In the genomic region with DNA sequence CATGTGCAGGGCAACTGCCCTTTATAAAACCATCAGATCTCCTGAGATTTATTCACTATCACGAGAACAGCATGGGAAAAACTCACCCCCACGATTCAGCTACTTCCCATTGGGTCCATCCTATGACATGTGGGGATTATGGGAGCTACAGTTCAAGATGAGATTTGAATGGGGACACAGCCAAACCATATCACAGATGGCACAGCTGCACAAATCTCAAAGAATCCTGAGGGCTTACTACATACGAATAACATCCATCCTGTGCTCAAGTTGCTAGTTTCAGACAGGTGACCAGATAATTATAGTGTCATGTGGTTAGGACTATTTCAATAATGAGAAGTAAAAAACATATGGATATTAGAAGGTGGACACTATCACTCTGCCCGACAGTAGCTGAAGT, we compare ENCODE assay signal across 17 cellular contexts.
"Had no signal": no experiment of that assay in that cellular context is flagged by ENCODE, and none has a peak within 500 bp of the region (broad histone marks: within the 10 kb centered on the region; RNA-seq: fewer than 3 reads in every experiment).

No MANE protein-coding gene starts in this region.

- DNase-seq: colonic mucosa; dermis blood vessel endothelial cell; erythroblast; heart left ventricle; hippocampal formation; mucosa of descending colon; psoas muscle; retina; stimulated activated CD4-positive, alpha-beta T cell treated with anti-CD3 and anti-CD28 coated beads, Interleukin-4, amount 100 ng/mL, for 1 hour; stimulated activated CD8-positive, alpha-beta memory T cell treated with anti-CD3 and anti-CD28 coated beads, Interleukin-4, amount 100 ng/mL, for 48 hours had no signal

- H3K9me3 ChIP-seq: colonic mucosa, heart left ventricle, mucosa of descending colon, psoas muscle, tibial nerve had no signal

- H3K4me2 ChIP-seq: smooth muscle cell had no signal

- H3K79me2 ChIP-seq: parathyroid adenoma had no signal

- H3K4me3 ChIP-seq: colonic mucosa, heart left ventricle, mucosa of descending colon, psoas muscle, smooth muscle cell, tibial nerve had no signal

- H2AFZ ChIP-seq: parathyroid adenoma had no signal

- H3K36me3 ChIP-seq: colonic mucosa, heart left ventricle, tibial nerve had no signal

- H3K27me3 ChIP-seq: colonic mucosa, heart left ventricle, tibial nerve had no signal

- ATAC-seq: heart left ventricle; left lobe of liver; mucosa of descending colon; natural killer cell treated with Interleukin-12 subunit alpha and Interleukin-12 subunit beta and Interleukin-15 and Interleukin-18, amount 100 ng/mL, for 72 hours; psoas muscle; sciatic nerve; stimulated activated effector memory CD8-positive, alpha-beta T cell treated with anti-CD3 and anti-CD28 coated beads, Interleukin-12 subunit alpha, Interleukin-12 subunit beta, amount 100 ng/mL, for 72 hours had no signal

- H3K27ac ChIP-seq: colonic mucosa, heart left ventricle, parathyroid adenoma, psoas muscle, tibial nerve had no signal

- H3K4me1 ChIP-seq: colonic mucosa, tibial nerve had no signal

- H3K9ac ChIP-seq: parathyroid adenoma had no signal
